In genomic region chr6:88045521-88046136, GRCh38 we compare ENCODE assay signal across 1 cellular context.
TF ChIP-seq lines count a peak whose summit lies in the region.

No MANE protein-coding gene starts in this region.

TF ChIP-seq in H1, 55 proteins besides CTCF, POLR2A, EP300 and RAD21 (continued from another document):
- TF ChIP-seq TAF7 (optimal IDR thresholded peaks at IDR 0.05; ENCODE audit: borderline replicate concordance, low read depth, low read length) (no peak), SP2 (IDR thresholded peaks at IDR 0.05; ENCODE audit: low read length) (no peak), RBBP5 (IDR thresholded peaks at IDR 0.05; ENCODE audit: borderline replicate concordance, low read depth, low read length) (no peak), SIN3A (conservative IDR thresholded peaks at IDR 0.05 in 1 of 2, IDR thresholded peaks at IDR 0.05 in 1 of 2; ENCODE audit: low read depth in 1 of 2, low read length in 2 of 2) (no peak), NRF1 (IDR thresholded peaks at IDR 0.05; ENCODE audit: low read depth, low read length) (no peak), POLR2AphosphoS5 (IDR thresholded peaks at IDR 0.05; ENCODE audit: low read depth, low read length) (no peak), BRCA1 (IDR thresholded peaks at IDR 0.05; ENCODE audit: low read depth, low read length) (no peak), RXRA (IDR thresholded peaks at IDR 0.05; ENCODE audit: insufficient read depth, low read depth, low read length) (no peak), USF2 (IDR thresholded peaks at IDR 0.05; ENCODE audit: low read length) (no peak), CHD1 (IDR thresholded peaks at IDR 0.05; ENCODE audit: low read depth, low read length) (no peak), ZNF274 (IDR thresholded peaks at IDR 0.05; ENCODE audit: borderline replicate concordance, extremely low read depth, low read length) (no peak), CBX8 (IDR thresholded peaks at IDR 0.05; ENCODE audit: borderline replicate concordance, low read depth, low read length) (no peak), CHD7 (IDR thresholded peaks at IDR 0.05; ENCODE audit: insufficient replicate concordance, low read length) (no peak), SRF (IDR thresholded peaks at IDR 0.05; ENCODE audit: low read depth, low read length) (no peak), SP1 (IDR thresholded peaks at IDR 0.05; ENCODE audit: low read depth, low read length) (no peak), RNF2 (IDR thresholded peaks at IDR 0.05; ENCODE audit: borderline replicate concordance, low read depth, low read length, missing control alignments, poor library complexity, severe bottlenecking) (no peak)
TF ChIP-seq in H1: peak in this region for 0.
